ENCODE assay signal across 32 cellular contexts in the genomic region with DNA sequence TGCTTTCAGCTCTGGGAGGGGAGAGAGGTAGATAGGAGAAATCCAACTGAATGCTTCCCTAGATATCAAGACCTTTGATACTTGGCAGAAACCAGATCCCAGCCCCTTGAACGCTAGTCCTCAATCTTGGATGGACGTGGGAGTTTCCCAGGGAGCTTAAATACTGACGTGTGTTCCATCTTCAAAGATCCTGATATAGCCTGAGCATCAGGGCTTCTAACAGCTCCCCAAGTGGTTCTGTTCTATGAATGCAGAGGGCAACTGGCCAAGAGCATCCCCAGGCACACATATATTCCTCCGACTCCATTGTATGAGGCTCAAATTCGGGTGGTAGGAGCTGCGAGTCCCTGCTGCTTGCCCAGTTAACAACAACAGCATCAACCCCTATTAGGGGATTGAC. TPM values are rescaled to one million over a fixed set of nuclear protein-coding genes. Genes with fewer than 3 reads are reported as not detected.
"Had no signal": no experiment of that assay in that cellular context is flagged by ENCODE, and none has a peak within 500 bp of the region (broad histone marks: within the 10 kb centered on the region; RNA-seq: fewer than 3 reads in every experiment).

No MANE protein-coding gene starts in this region.

- H3K27me3 Mint-ChIP-seq: activated naive CD4-positive, alpha-beta T cell treated with anti-CD3 and anti-CD28 coated beads, Interleukin-2, amount 50 U/mL, for 24 hours; activated T-cell treated with anti-CD3 and anti-CD28 coated beads, Interleukin-2, amount 50 U/mL, for 24 hours; effector memory CD8-positive, alpha-beta T cell had no signal

- H3K9me3 Mint-ChIP-seq: activated naive CD4-positive, alpha-beta T cell treated with anti-CD3 and anti-CD28 coated beads, Interleukin-2, amount 50 U/mL, for 24 hours; activated naive CD8-positive, alpha-beta T cell treated with anti-CD3 and anti-CD28 coated beads, Interleukin-2, amount 50 U/mL, for 24 hours; activated T-cell treated with anti-CD3 and anti-CD28 coated beads, Interleukin-2, amount 50 U/mL, for 24 hours; effector memory CD8-positive, alpha-beta T cell; mesothelial cell of epicardium; naive thymus-derived CD4-positive, alpha-beta T cell; neural progenitor cell; T-helper 2 cell treated with Interferon-gamma antibody and Interleukin-4, amounts not matched to agents 5 μg/mL and 100 μg/mL, for 36 hours had no signal

- H3K4me3 Mint-ChIP-seq: activated naive CD4-positive, alpha-beta T cell treated with anti-CD3 and anti-CD28 coated beads, Interleukin-2, amount 50 U/mL, for 24 hours; activated naive CD8-positive, alpha-beta T cell treated with anti-CD3 and anti-CD28 coated beads, Interleukin-2, amount 50 U/mL, for 24 hours; activated T-cell treated with anti-CD3 and anti-CD28 coated beads, Interleukin-2, amount 50 U/mL, for 24 hours; effector memory CD8-positive, alpha-beta T cell; immature natural killer cell; mesothelial cell of epicardium; naive thymus-derived CD4-positive, alpha-beta T cell; neural progenitor cell; T-helper 2 cell treated with Interferon-gamma antibody and Interleukin-4, amounts not matched to agents 5 μg/mL and 100 μg/mL, for 36 hours had no signal

- ATAC-seq: activated CD4-positive, CD25-positive, alpha-beta regulatory T cell treated with anti-CD3 and anti-CD28 coated beads, Interleukin-2, amount 50 U/mL, for 24 hours; activated naive CD8-positive, alpha-beta T cell treated with anti-CD3 and anti-CD28 coated beads, Interleukin-2, amount 50 U/mL, for 24 hours; effector memory CD8-positive, alpha-beta T cell; heart left ventricle; naive thymus-derived CD4-positive, alpha-beta T cell had no signal

- H3K9ac ChIP-seq: neural progenitor cell had no signal

- H3K36me3 ChIP-seq: heart left ventricle, neural progenitor cell, right atrium auricular region, suprapubic skin, tibial artery had no signal

- H3K9me3 ChIP-seq: heart left ventricle, right atrium auricular region, suprapubic skin, tibial artery had no signal

- H2AFZ ChIP-seq: neural progenitor cell had no signal

- H3K36me3 Mint-ChIP-seq: activated naive CD4-positive, alpha-beta T cell treated with anti-CD3 and anti-CD28 coated beads, Interleukin-2, amount 50 U/mL, for 24 hours; immature natural killer cell; mesothelial cell of epicardium; naive thymus-derived CD4-positive, alpha-beta T cell; neural progenitor cell had no signal

- H3K27ac Mint-ChIP-seq: activated naive CD4-positive, alpha-beta T cell treated with anti-CD3 and anti-CD28 coated beads, Interleukin-2, amount 50 U/mL, for 24 hours; activated naive CD8-positive, alpha-beta T cell treated with anti-CD3 and anti-CD28 coated beads, Interleukin-2, amount 50 U/mL, for 24 hours; activated T-cell treated with anti-CD3 and anti-CD28 coated beads, Interleukin-2, amount 50 U/mL, for 24 hours; effector memory CD8-positive, alpha-beta T cell; immature natural killer cell; mesothelial cell of epicardium; naive thymus-derived CD4-positive, alpha-beta T cell; neural progenitor cell; T-helper 2 cell treated with Interferon-gamma antibody and Interleukin-4, amounts not matched to agents 5 μg/mL and 100 μg/mL, for 36 hours had no signal

- DNase-seq: activated CD4-positive, alpha-beta T cell treated with anti-CD3 and anti-CD28 coated beads for 48 hours; activated CD4-positive, alpha-beta T cell treated with anti-CD3 and anti-CD28 coated beads, Interleukin-2, amount 50 U/mL, for 48 hours; activated CD8-positive, alpha-beta memory T cell treated with anti-CD3 and anti-CD28 coated beads, Interleukin-2, amount 50 U/mL, for 48 hours; activated naive CD8-positive, alpha-beta T cell treated with anti-CD3 and anti-CD28 coated beads, Interleukin-2, amount 50 U/mL, for 24 hours; activated T-cell treated with anti-CD3 and anti-CD28 coated beads, Interleukin-2, amount 50 U/mL, for 24 hours; cortex of kidney; effector memory CD8-positive, alpha-beta T cell; erythroblast; foreskin fibroblast; heart left ventricle; hypothalamus; immature natural killer cell; naive thymus-derived CD4-positive, alpha-beta T cell; occipital lobe; stimulated activated CD4-positive, alpha-beta T cell treated with anti-CD3 and anti-CD28 coated beads, Interleukin-15, amount 100 ng/mL, for 24 hours; stimulated activated CD4-positive, alpha-beta T cell treated with anti-CD3 and anti-CD28 coated beads, Interleukin-2, amount 100 ng/mL, for 24 hours; stimulated activated naive CD4-positive, alpha-beta T cell; T-helper 1 cell had no signal

- H3K4me3 ChIP-seq: heart left ventricle, neural progenitor cell, right atrium auricular region, suprapubic skin, tibial artery had no signal

- H3K27me3 ChIP-seq: heart left ventricle, neural progenitor cell, right atrium auricular region, suprapubic skin, tibial artery had no signal

- H3K4me1 Mint-ChIP-seq: activated naive CD4-positive, alpha-beta T cell treated with anti-CD3 and anti-CD28 coated beads, Interleukin-2, amount 50 U/mL, for 24 hours; activated naive CD8-positive, alpha-beta T cell treated with anti-CD3 and anti-CD28 coated beads, Interleukin-2, amount 50 U/mL, for 24 hours; immature natural killer cell; mesothelial cell of epicardium; naive thymus-derived CD4-positive, alpha-beta T cell; neural progenitor cell had no signal

- H3K4me1 ChIP-seq: heart left ventricle, right atrium auricular region, suprapubic skin, tibial artery had no signal

- H3K27ac ChIP-seq: heart left ventricle, neural progenitor cell, right atrium auricular region, suprapubic skin, tibial artery, VCaP had no signal

- H3K4me2 ChIP-seq: neural progenitor cell had no signal

RNA-seq across cellular contexts. Expression of a gene that starts 9.6 kb away (rescaled TPM):
- total RNA-seq: activated CD8-positive, alpha-beta memory T cell treated with anti-CD3 and anti-CD28 coated beads for 36 hours; fibroblast of lung; heart left ventricle; kidney epithelial cell; mesothelial cell of epicardium; naive thymus-derived CD4-positive, alpha-beta T cell; occipital lobe; pulmonary artery endothelial cell; right atrium auricular region; ureter had no signal
- polyA plus RNA-seq: fibroblast of lung; heart left ventricle; immature natural killer cell; naive thymus-derived CD4-positive, alpha-beta T cell had no signal
